In the genomic region with DNA sequence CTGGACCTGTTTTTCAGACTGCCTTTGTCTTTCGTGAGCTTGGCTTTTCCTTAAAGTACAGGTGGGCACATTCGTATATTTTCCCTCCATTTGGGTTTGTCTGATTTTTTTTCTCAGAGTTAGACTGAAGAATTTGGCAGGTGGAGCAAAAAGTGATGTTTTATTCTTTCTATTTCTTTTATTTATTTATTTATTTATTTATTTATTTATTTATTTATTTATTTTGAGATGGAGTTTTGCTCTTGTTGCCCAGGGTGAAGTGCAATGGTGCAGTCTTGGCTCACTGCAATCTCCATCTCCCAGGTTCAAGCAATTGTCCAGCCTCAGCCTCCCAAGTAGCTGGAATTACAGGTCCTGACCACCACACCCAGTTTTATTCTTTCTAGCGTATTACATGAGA, we compare ENCODE assay signal across 9 cellular contexts.
"Had no signal": no experiment of that assay in that cellular context is flagged by ENCODE, and none has a peak within 500 bp of the region (broad histone marks: within the 10 kb centered on the region; RNA-seq: fewer than 3 reads in every experiment).

No MANE protein-coding gene starts in this region.

- ATAC-seq: HepG2, K562 had no signal

- FAIRE-seq: HepG2, HTR-8/SVneo, K562 had no signal

- H3K4me2 ChIP-seq: KMS-11 had no signal

- DNase-seq: IMR-90, KBM-7, KG1 had no signal

- H3K9ac ChIP-seq: KMS-11 had no signal

- H3K27ac Mint-ChIP-seq: IgD-negative memory B cell had no signal

- H3K36me3 Mint-ChIP-seq: IgD-negative memory B cell had no signal

- H3K4me1 Mint-ChIP-seq: IgD-negative memory B cell had no signal

- H3K4me3 Mint-ChIP-seq: IgD-negative memory B cell had no signal

- H3K27me3 Mint-ChIP-seq: IgD-negative memory B cell had no signal

- H3K27ac ChIP-seq: HL-60, KMS-11 had no signal

- H3K4me3 ChIP-seq: K562 had no signal
